9 cellular contexts compared by ENCODE assay signal in the genomic region with DNA sequence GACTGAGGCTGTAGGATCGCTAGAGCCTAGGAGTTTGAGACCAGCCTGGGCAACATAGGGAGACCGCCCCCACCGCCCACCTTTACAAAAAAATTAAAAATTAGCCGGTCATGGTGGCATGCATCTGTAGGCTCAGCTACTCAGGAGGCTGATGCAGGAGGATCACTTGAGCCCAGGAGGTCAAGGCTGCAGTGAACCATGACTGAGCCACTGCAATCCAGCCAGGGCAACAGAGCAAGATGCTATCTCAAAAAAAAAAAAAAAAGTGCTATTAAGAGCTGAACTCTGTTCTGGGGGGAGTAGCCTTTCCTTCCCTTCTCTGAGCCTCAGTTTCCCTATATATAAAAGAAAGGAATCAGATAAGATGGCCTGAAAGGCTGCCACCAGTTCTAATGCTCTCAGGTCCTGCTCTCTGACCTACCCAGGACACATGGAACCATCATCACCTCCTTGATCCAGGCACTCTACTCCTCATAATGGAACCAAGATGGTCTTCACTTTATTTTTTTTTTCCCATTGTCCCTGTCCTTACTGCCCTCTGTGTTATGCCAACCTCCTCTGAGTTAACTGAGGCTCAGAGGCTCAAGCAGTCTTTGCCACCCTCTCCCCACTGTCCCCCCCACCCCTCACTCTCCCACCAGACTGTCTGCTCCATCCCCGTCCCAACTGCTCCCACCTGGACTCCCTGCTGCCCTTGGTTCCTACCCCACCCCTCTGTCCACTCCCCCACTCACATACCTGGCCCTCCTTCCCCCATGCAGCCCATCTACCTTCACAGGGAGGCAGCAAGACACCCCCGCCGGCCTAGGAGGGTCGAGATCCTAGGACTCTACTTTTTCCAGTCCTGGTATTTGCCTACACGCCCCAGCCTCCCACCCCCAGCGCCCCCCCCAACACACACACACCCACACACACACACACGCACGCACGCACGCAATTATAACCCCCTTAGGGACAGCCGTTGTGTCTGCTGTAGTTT. TPM values are rescaled to one million over a fixed set of nuclear protein-coding genes. Genes with fewer than 3 reads are reported as not detected.
A peak's percentile ranks its signal among the peaks of the same experiment; 100 is the strongest.
DNase-seq lines count a peak whose midpoint lies in the region; ATAC-seq and TF ChIP-seq lines count a peak whose summit lies in the region.
"Had no signal": no experiment of that assay in that cellular context is flagged by ENCODE, and none has a peak within 500 bp of the region (broad histone marks: within the 10 kb centered on the region; RNA-seq: fewer than 3 reads in every experiment).

No MANE protein-coding gene starts in this region.

- no peak for TF ChIP-seq POLR2A in esophagus muscularis mucosa (IDR thresholded peaks at IDR 0.05; ENCODE audit: low read depth)

- no peak for ATAC-seq in DND-41 (ENCODE audit: insufficient read depth, low read depth)
- ATAC-seq in RWPE2 (ENCODE audit: low read depth), result no peak
- ATAC-seq in psoas muscle, result no peak
- no peak for ATAC-seq in GM19035 (IDR thresholded peaks at IDR 0.05; ENCODE audit: unreplicated experiment)
- ATAC-seq in GM21360 (IDR thresholded peaks at IDR 0.05; ENCODE audit: unreplicated experiment), result no peak

- peaks cover 5% of the 10 kb centered on the region for H3K27me3 ChIP-seq in DND-41 (ENCODE audit: insufficient read depth, low read length, poor library complexity)
- H3K27me3 ChIP-seq in RWPE2 (ENCODE audit: insufficient read depth, poor library complexity, severe bottlenecking), result no peaks in the 10 kb centered on the region
- H3K27me3 ChIP-seq in esophagus muscularis mucosa, result no peaks in the 10 kb centered on the region
- no peaks in the 10 kb centered on the region for H3K27me3 ChIP-seq in psoas muscle (ENCODE audit: insufficient read depth in 3 of 3, low read length in 2 of 3)

- H3K9me3 ChIP-seq in DND-41 (ENCODE audit: insufficient read depth, low read length, severe bottlenecking), result no peaks in the 10 kb centered on the region
- no peaks in the 10 kb centered on the region for H3K9me3 ChIP-seq in RWPE2 (ENCODE audit: severe bottlenecking)
- H3K9me3 ChIP-seq in esophagus muscularis mucosa, result no peaks in the 10 kb centered on the region
- no peaks in the 10 kb centered on the region for H3K9me3 ChIP-seq in psoas muscle

- whole genome bisulfite sequencing in esophagus muscularis mucosa, result 55% methylated on average over 14 of the region's 15 CpGs
- 44 to 57% (median 56%) methylated on average over 15 of the region's 15 CpGs for WGBS in psoas muscle, 3 donors

- intact Hi-C loops in esophagus muscularis mucosa (cut with DNase I), result loop anchor here (5.0 kb wide), 4 partner anchors 118 to 863 kb away; no protein-coding TSS in a partner anchor
- intact Hi-C loops in psoas muscle (cut with DNase I), result loop anchor here (5.0 to 10.0 kb wide), 3 partner anchors 118 to 860 kb away; no protein-coding TSS in a partner anchor

- peaks cover 26% of the 10 kb centered on the region for H3K4me1 ChIP-seq in DND-41 (ENCODE audit: insufficient read depth, low read length)
- H3K4me1 ChIP-seq in RWPE2 (ENCODE audit: insufficient read depth, poor library complexity, severe bottlenecking), result peaks cover 11% of the 10 kb centered on the region
- peaks cover 21 to 37% (median 27%) of the 10 kb centered on the region in 4 donors for H3K4me1 ChIP-seq in esophagus muscularis mucosa
- peaks cover 6% of the 10 kb centered on the region for H3K4me1 ChIP-seq in psoas muscle

- H3K4me2 ChIP-seq in DND-41 (ENCODE audit: insufficient read depth, low read length), result peak overlapping the region; percentile 83

- TF ChIP-seq EP300 in esophagus muscularis mucosa (IDR thresholded peaks at IDR 0.05), result no peak

- H2AFZ ChIP-seq in DND-41 (ENCODE audit: low read depth, low read length), result peak overlapping the region; percentile 93

- TF ChIP-seq CTCF in DND-41 (IDR thresholded peaks at IDR 0.05; ENCODE audit: borderline replicate concordance, extremely low read depth, low read length, poor library complexity, severe bottlenecking) (no peak), RWPE2 (IDR thresholded peaks at IDR 0.05; ENCODE audit: poor library complexity, severe bottlenecking) (no peak), esophagus muscularis mucosa (IDR thresholded peaks at IDR 0.05) (no peak), psoas muscle (IDR thresholded peaks at IDR 0.05) (no peak)

- no peak for DNase-seq in DND-41
- no peak for DNase-seq in RWPE2 (ENCODE audit: low spot score)
- DNase-seq in esophagus muscularis mucosa (ENCODE audit: extremely low spot score), result no peak
- DNase-seq in psoas muscle, result peak in 1 of 2 donors; percentile 15
- no peak for DNase-seq in NCI-H1092 (lab: John Stamatoyannopoulos, UW)
- DNase-seq in SW 1271 (lab: John Stamatoyannopoulos, UW), result no peak
- DNase-seq: cortex of kidney had no signal

- H3K4me3 ChIP-seq in DND-41 (ENCODE audit: low read depth in 1 of 2, low read length in 2 of 2), result peak overlapping the region in 1 of 2 experiments; percentile 55; a peak in 2 of 4 replicates
- no peak overlapping the region for H3K4me3 ChIP-seq in RWPE2 (ENCODE audit: severe bottlenecking)
- H3K4me3 ChIP-seq in esophagus muscularis mucosa, result peak overlapping the region; percentile 53 to 65 (median 58)
- peak overlapping the region; percentile 72 for H3K4me3 ChIP-seq in psoas muscle

- H3K36me3 ChIP-seq in DND-41 (ENCODE audit: insufficient read depth, low read length) (no peaks in the 10 kb centered on the region), RWPE2 (ENCODE audit: low read depth) (no peaks in the 10 kb centered on the region), esophagus muscularis mucosa (no peaks in the 10 kb centered on the region), psoas muscle (ENCODE audit: insufficient read depth in 1 of 2, low read depth in 1 of 2) (no peaks in the 10 kb centered on the region)

- H3K9ac ChIP-seq in DND-41 (ENCODE audit: low read depth, low read length), result peak overlapping the region; percentile 54

- H4K20me1 ChIP-seq in DND-41 (ENCODE audit: insufficient read depth, low read length), result no peaks in the 10 kb centered on the region

- no peak overlapping the region for H3K27ac ChIP-seq in DND-41 (ENCODE audit: low read length)
- peak overlapping the region; percentile 67 for H3K27ac ChIP-seq in RWPE2 (ENCODE audit: poor library complexity, severe bottlenecking)
- peak overlapping the region; percentile 81 to 91 (median 86) for H3K27ac ChIP-seq in esophagus muscularis mucosa (replicated peaks in 1 of 4)
- H3K27ac ChIP-seq in psoas muscle, result no peak overlapping the region

- no peaks in the 10 kb centered on the region for H3K79me2 ChIP-seq in DND-41 (ENCODE audit: insufficient read depth, low read length)

RNA-seq across cellular contexts. Expression of a gene that starts 23.8 kb away (rescaled TPM):
- total RNA-seq in esophagus muscularis mucosa (100 to 1,000 TPM; 158 to 426 (median 207) TPM), psoas muscle (1,000 to 10,000 TPM; 1,399 to 2,094 (median 1,752) TPM)
- polyA plus RNA-seq in psoas muscle, result 1,000 to 10,000 TPM; 1,437 to 2,724 (median 2,114) TPM

RNA-seq across cellular contexts. Expression of a gene that starts 40.5 kb away (rescaled TPM):
- total RNA-seq in esophagus muscularis mucosa (1 to 10 TPM in 2 of 4 donors, under 1 TPM in 1, not detected in 1; 0.58 to 5.6 (median 1.2) TPM), psoas muscle (not detected)
- under 1 TPM; 0.10 to 0.38 (median 0.20) TPM for polyA plus RNA-seq in psoas muscle

RNA-seq across cellular contexts. Expression of a gene that starts 47.3 kb away (rescaled TPM):
- total RNA-seq in esophagus muscularis mucosa, result not detected
- total RNA-seq in psoas muscle, result not detected
- not detected for polyA plus RNA-seq in psoas muscle

RNA-seq across cellular contexts. Expression of a gene that starts 52.3 kb away (rescaled TPM):
- 1 to 10 TPM in 1 of 4 donors, not detected in 3; 1.7 TPM for total RNA-seq in esophagus muscularis mucosa
- under 1 TPM in 2 of 4 donors, not detected in 2; 0.21 to 0.26 TPM for total RNA-seq in psoas muscle
- polyA plus RNA-seq in psoas muscle, result under 1 TPM in 2 of 3 donors, not detected in 1; 0.07 to 0.09 TPM

Comparison
In these comparisons a context has a peak if more than half of its experiments do, and no peak if none do; other contexts are left out.
1. H3K27ac ChIP-seq: peak in RWPE2 (single experiment) and esophagus muscularis mucosa (4 of 4); none in DND-41 (single experiment) and psoas muscle (single experiment).